ENCODE assay signal across 2 cellular contexts in genomic region chr14:89592961-89593360, GRCh38.
TF ChIP-seq lines count a peak whose summit lies in the region.

No MANE protein-coding gene starts in this region.

TF ChIP-seq in HEK293, 187 proteins besides CTCF, POLR2A, EP300 and RAD21:
- no peak for TF ChIP-seq ZNF121 (tag by site-specific recombination; IDR thresholded peaks at IDR 0.05)
- TF ChIP-seq ZNF366 (tag by site-specific recombination; conservative IDR thresholded peaks at IDR 0.05), result peak; percentile 73; the same call in 1 of the 2 replicates
TF ChIP-seq in HEK293: peak in this region for 1.

TF ChIP-seq in H1, 55 proteins besides CTCF, POLR2A, EP300 and RAD21:
- TF ChIP-seq E2F6 (IDR thresholded peaks at IDR 0.05) (no peak), TAF7 (optimal IDR thresholded peaks at IDR 0.05; ENCODE audit: borderline replicate concordance, low read depth, low read length) (no peak), NANOG (IDR thresholded peaks at IDR 0.05; ENCODE audit: insufficient read depth, low read depth, low read length, poor library complexity, severe bottlenecking) (no peak), JUND (IDR thresholded peaks at IDR 0.05; ENCODE audit: low read length) (no peak), KDM5A (IDR thresholded peaks at IDR 0.05; ENCODE audit: low read length) (no peak), SIN3A (conservative IDR thresholded peaks at IDR 0.05 in 1 of 2, IDR thresholded peaks at IDR 0.05 in 1 of 2; ENCODE audit: low read depth in 1 of 2, low read length in 2 of 2) (no peak), CTBP2 (IDR thresholded peaks at IDR 0.05; ENCODE audit: borderline replicate concordance, insufficient read depth, insufficient read length, low read length) (no peak), CBX8 (IDR thresholded peaks at IDR 0.05; ENCODE audit: borderline replicate concordance, low read depth, low read length) (no peak), SIRT6 (IDR thresholded peaks at IDR 0.05; ENCODE audit: low read length) (no peak), TAF1 (IDR thresholded peaks at IDR 0.05; ENCODE audit: low read depth, low read length) (no peak), POU5F1 (IDR thresholded peaks at IDR 0.05; ENCODE audit: low read depth, low read length) (no peak), EGR1 (IDR thresholded peaks at IDR 0.05; ENCODE audit: borderline replicate concordance, low read depth, low read length) (no peak), HDAC2 (IDR thresholded peaks at IDR 0.05; ENCODE audit: borderline replicate concordance in 1 of 2, low read depth in 2 of 2, low read length in 2 of 2) (no peak), ZNF274 (IDR thresholded peaks at IDR 0.05; ENCODE audit: borderline replicate concordance, extremely low read depth, low read length) (no peak), BACH1 (IDR thresholded peaks at IDR 0.05; ENCODE audit: low read length) (no peak), SRF (IDR thresholded peaks at IDR 0.05; ENCODE audit: low read depth, low read length) (no peak), SAP30 (IDR thresholded peaks at IDR 0.05; ENCODE audit: insufficient read depth, insufficient replicate concordance, low read length) (no peak), NRF1 (IDR thresholded peaks at IDR 0.05; ENCODE audit: low read depth, low read length) (no peak), JUN (IDR thresholded peaks at IDR 0.05; ENCODE audit: low read depth, low read length) (no peak)
